In genomic region chr2:198314559-198315153, GRCh38 we compare ENCODE assay signal across 8 cellular contexts.
DNase-seq lines count a peak whose midpoint lies in the region; ATAC-seq and TF ChIP-seq lines count a peak whose summit lies in the region.

No MANE protein-coding gene starts in this region.

- H3K9me3 ChIP-seq in right lobe of liver, result no peaks in the 10 kb centered on the region

- TF ChIP-seq CTCF in MCF 10A (IDR thresholded peaks at IDR 0.05; ENCODE audit: unreplicated experiment) (peak; percentile 73), right lobe of liver (IDR thresholded peaks at IDR 0.05) (peak; percentile 52 to 72 (median 68)), endothelial cell (IDR thresholded peaks at IDR 0.05; ENCODE audit: unreplicated experiment) (no peak)

- ATAC-seq in HG03135 (IDR thresholded peaks at IDR 0.05; ENCODE audit: unreplicated experiment), result peak; percentile 53
- peak; percentile 77 to 85 (median 79) for ATAC-seq in right lobe of liver
- ATAC-seq in GM21529 (IDR thresholded peaks at IDR 0.05; ENCODE audit: unreplicated experiment), result no peak

- no peaks in the 10 kb centered on the region for H3K4me1 ChIP-seq in right lobe of liver

- POLR2A ChIA-PET in MCF 10A (lab: Yijun Ruan, JAX), result no interaction called here

- H3K27ac Mint-ChIP-seq in MCF 10A (ENCODE audit: low read depth, unreplicated experiment), result no peak overlapping the region
- H3K27ac Mint-ChIP-seq in endothelial cell (ENCODE audit: unreplicated experiment), result no peak overlapping the region

- no peak for TF ChIP-seq POLR2A in right lobe of liver (IDR thresholded peaks at IDR 0.05)

- CTCF ChIA-PET in MCF 10A (lab: Yijun Ruan, JAX), result interaction anchor here (0.6 to 6.0 kb wide), 51 partner anchors 9 to 1900 kb away, joined by 3 to 62 read pairs (median 4); no protein-coding TSS in a partner anchor

- H3K4me1 Mint-ChIP-seq in MCF 10A (ENCODE audit: insufficient read depth, unreplicated experiment) (peaks cover 6% of the 10 kb centered on the region), endothelial cell (ENCODE audit: unreplicated experiment) (peaks cover 6% of the 10 kb centered on the region)

- intact Hi-C loops in MCF 10A (cut with micrococcal nuclease) (loop anchor here (1.0 to 5.0 kb wide), 2 partner anchors 1283 to 1425 kb away; no protein-coding TSS in a partner anchor), right lobe of liver (cut with DNase I) (no loop called here)

- peaks cover 85% of the 10 kb centered on the region for H3K27me3 Mint-ChIP-seq in MCF 10A (ENCODE audit: insufficient read depth, unreplicated experiment)
- peaks cover 3% of the 10 kb centered on the region for H3K27me3 Mint-ChIP-seq in endothelial cell (ENCODE audit: unreplicated experiment)

- peak; percentile 75 for DNase-seq in NCI-H510A treated with DMSO at 0.1 percent for 48 hours (lab: John Stamatoyannopoulos, UW)
- no peak for DNase-seq in NCI-H510A (lab: John Stamatoyannopoulos, UW)
- DNase-seq in NCI-H748 treated with DMSO at 0.1 percent for 48 hours (lab: John Stamatoyannopoulos, UW), result peak; percentile 39
- DNase-seq in MCF 10A (ENCODE audit: unreplicated experiment), result peak; percentile 61
- no peak for DNase-seq in right lobe of liver
- DNase-seq in endothelial cell (ENCODE audit: low spot score), result no peak

- WGBS in right lobe of liver (ENCODE audit: insufficient coverage, low coverage, low lambda C conversion rate, missing lambda C conversion rate), result 4% methylated on average over 8 of the region's 8 CpGs

- no peaks in the 10 kb centered on the region for H3K36me3 ChIP-seq in right lobe of liver

- no peaks in the 10 kb centered on the region for H3K36me3 Mint-ChIP-seq in MCF 10A (ENCODE audit: insufficient read depth, unreplicated experiment)
- no peaks in the 10 kb centered on the region for H3K36me3 Mint-ChIP-seq in endothelial cell (ENCODE audit: low read depth, unreplicated experiment)

- H3K9me3 Mint-ChIP-seq in MCF 10A (ENCODE audit: unreplicated experiment) (no peaks in the 10 kb centered on the region), endothelial cell (ENCODE audit: unreplicated experiment) (no peaks in the 10 kb centered on the region)

- H3K27me3 ChIP-seq in right lobe of liver, result no peaks in the 10 kb centered on the region

- H3K27ac ChIP-seq in right lobe of liver, result no peak overlapping the region

- H3K4me3 Mint-ChIP-seq in MCF 10A (ENCODE audit: unreplicated experiment) (no peak overlapping the region), endothelial cell (ENCODE audit: unreplicated experiment) (no peak overlapping the region)

- BruUV-seq in MCF 10A (replicated peaks; lab: Mats Ljungman, UMichigan), result no TSS peak

- H3K4me3 ChIP-seq in right lobe of liver, result no peak overlapping the region

Comparison
In these comparisons a context has a peak if more than half of its experiments do, and no peak if none do; other contexts are left out.
1. DNase-seq: peak in NCI-H510A treated with DMSO at 0.1 percent for 48 hours (single experiment), NCI-H748 treated with DMSO at 0.1 percent for 48 hours (single experiment) and MCF 10A (single experiment); none in NCI-H510A (single experiment), right lobe of liver (0 of 3) and endothelial cell (single experiment).